In genomic region chr2:28896906-28897305, GRCh38 we compare ENCODE assay signal across 9 cellular contexts. TPM values are rescaled to one million over a fixed set of nuclear protein-coding genes. Genes with fewer than 3 reads are reported as not detected.
DNase-seq lines count a peak whose midpoint lies in the region; ATAC-seq and TF ChIP-seq lines count a peak whose summit lies in the region.
"Had no signal": no experiment of that assay in that cellular context is flagged by ENCODE, and none has a peak within 500 bp of the region (broad histone marks: within the 10 kb centered on the region; RNA-seq: fewer than 3 reads in every experiment).

No MANE protein-coding gene starts in this region.

- no peak overlapping the region for H3K56ac ChIP-seq in IMR-90 (ENCODE audit: extremely low read depth, insufficient read depth, low read length)

- H3K27me3 ChIP-seq in DOHH2 (ENCODE audit: control insufficient read depth, low read length) (no peaks in the 10 kb centered on the region), IMR-90 (ENCODE audit: control insufficient read depth, insufficient read depth, low read length) (no peaks in the 10 kb centered on the region), neural cell (ENCODE audit: insufficient read depth, low read depth, low read length) (no peaks in the 10 kb centered on the region), tibial artery (no peaks in the 10 kb centered on the region)

- H3K9ac ChIP-seq in IMR-90 (ENCODE audit: low read depth, low read length) = no peak overlapping the region
- no peak overlapping the region for H3K9ac ChIP-seq in neural cell (ENCODE audit: low read length)

- TF ChIP-seq CTCF in DOHH2 (IDR thresholded peaks at IDR 0.05; ENCODE audit: low read depth, low read length, poor library complexity, severe bottlenecking) = no peak
- TF ChIP-seq CTCF in IMR-90 (conservative IDR thresholded peaks at IDR 0.05; ENCODE audit: low read depth, low read length) = no peak
- TF ChIP-seq CTCF in astrocyte of the spinal cord (IDR thresholded peaks at IDR 0.05; ENCODE audit: low read depth, low read length) = no peak
- TF ChIP-seq CTCF in neural cell (IDR thresholded peaks at IDR 0.05; ENCODE audit: poor library complexity, severe bottlenecking) = no peak
- TF ChIP-seq CTCF in tibial artery (IDR thresholded peaks at IDR 0.05) = no peak

- no peak overlapping the region for H2AK5ac ChIP-seq in IMR-90 (ENCODE audit: low read depth, low read length)

- ATAC-seq in IMR-90 (ENCODE audit: low read depth) = peak; percentile 13
- ATAC-seq: mucosa of descending colon had no signal

- no TSS peak for BruUV-seq in IMR-90 (replicated peaks; lab: Mats Ljungman, UMichigan)

- no peak overlapping the region for H4K91ac ChIP-seq in IMR-90 (ENCODE audit: insufficient read depth, low read depth, low read length)

- in situ Hi-C loops in IMR-90 (cut with MboI; ENCODE audit: low sequenced_read_pairs) (no loop called here), astrocyte of the spinal cord (cut with HindIII; ENCODE audit: low sequenced_read_pairs) (no loop called here)

- no peaks in the 10 kb centered on the region for H3K9me2 ChIP-seq in DOHH2 (replicated peaks; ENCODE audit: control insufficient read depth, low read length)
- H3K9me2 ChIP-seq in neural cell (ENCODE audit: insufficient read depth, low read length) = no peaks in the 10 kb centered on the region

- intact Hi-C loops in IMR-90 (cut with micrococcal nuclease) (loop anchor here (10.0 kb wide), 1 partner anchor 232 kb away; no protein-coding TSS in a partner anchor), tibial artery (cut with DNase I; ENCODE audit: low total_unique reads) (no loop called here)

- no peak for TF ChIP-seq EP300 in neural cell (conservative IDR thresholded peaks at IDR 0.05; ENCODE audit: poor library complexity, severe bottlenecking)

- H3K79me1 ChIP-seq in IMR-90 (ENCODE audit: low read depth in 1 of 2, low read length in 2 of 2) = peaks cover 0 to 35% of the 10 kb centered on the region in 2 experiments; a peak in 2 of 4 replicates

- CTCF ChIA-PET in IMR-90 (lab: Yijun Ruan, JAX) = interaction anchor here (0.6 to 1.3 kb wide), 3 partner anchors 25 to 84 kb away, joined by 3 read pairs; no protein-coding TSS in a partner anchor

- 0 out of 2 replicates have a peak, but pooled peaks cover 3% of the 10 kb centered on the region for H3F3A ChIP-seq in DOHH2 (ENCODE audit: control insufficient read depth, insufficient read depth)
- no peaks in the 10 kb centered on the region for H3F3A ChIP-seq in neural cell (ENCODE audit: insufficient read depth, low read length, poor library complexity, severe bottlenecking)

- no peak overlapping the region for H2AK9ac ChIP-seq in IMR-90 (replicated peaks; ENCODE audit: low read depth, low read length, poor library complexity)

- H3K4me1 ChIP-seq in DOHH2 (ENCODE audit: control insufficient read depth, low read length) (peaks cover 31% of the 10 kb centered on the region), IMR-90 (ENCODE audit: control insufficient read depth, insufficient read depth, low read length) (peaks cover 2% of the 10 kb centered on the region; the same call in 1 of the 2 replicates), tibial artery (peaks cover 0 to 39% (median 20%) of the 10 kb centered on the region in 4 donors)

- no peak overlapping the region for H2BK15ac ChIP-seq in IMR-90 (ENCODE audit: low read depth, low read length)

- no peaks in the 10 kb centered on the region for H3K9me3 ChIP-seq in DOHH2 (ENCODE audit: control insufficient read depth, insufficient read depth, low read length)
- no peaks in the 10 kb centered on the region for H3K9me3 ChIP-seq in IMR-90 (ENCODE audit: control insufficient read depth, insufficient read depth, low read length)
- H3K9me3 ChIP-seq in neural cell (ENCODE audit: low read length) = no peaks in the 10 kb centered on the region
- no peaks in the 10 kb centered on the region for H3K9me3 ChIP-seq in tibial artery
- H3K9me3 ChIP-seq: mucosa of descending colon had no signal

- H3K4me3 ChIP-seq in DOHH2 (ENCODE audit: low read length) = peak overlapping the region; percentile 85
- no peak overlapping the region for H3K4me3 ChIP-seq in IMR-90 (ENCODE audit: insufficient read depth, low read depth, low read length)
- no peak overlapping the region for H3K4me3 ChIP-seq in astrocyte of the spinal cord (ENCODE audit: low read depth, low read length)
- H3K4me3 ChIP-seq in neural cell (ENCODE audit: low read length) = peak overlapping the region; percentile 91
- no peak overlapping the region for H3K4me3 ChIP-seq in tibial artery
- H3K4me3 ChIP-seq: mucosa of descending colon had no signal

- dilution Hi-C loops in IMR-90 (cut with HindIII; ENCODE audit: low sequenced_read_pairs, unreplicated experiment) = no loop called here

- H3K36me3 ChIP-seq in DOHH2 (ENCODE audit: control insufficient read depth, low read length) (peaks cover 69% of the 10 kb centered on the region), IMR-90 (ENCODE audit: control insufficient read depth, insufficient read depth, low read length) (no peaks in the 10 kb centered on the region), neural cell (ENCODE audit: insufficient read depth, low read length) (no peaks in the 10 kb centered on the region), tibial artery (peaks cover 0 to under 1% (median 0%) of the 10 kb centered on the region in 3 donors)

- peaks cover 75% of the 10 kb centered on the region for H3K79me2 ChIP-seq in DOHH2 (ENCODE audit: control insufficient read depth, low read length)
- peaks cover 66% of the 10 kb centered on the region for H3K79me2 ChIP-seq in neural cell (replicated peaks; ENCODE audit: insufficient read depth, low read length)

- H2BK5ac ChIP-seq in IMR-90 (ENCODE audit: low read depth, low read length, poor library complexity, severe bottlenecking) = peak overlapping the region; percentile 4

- POLR2A ChIA-PET in IMR-90 (lab: Charles Lee; ENCODE audit: unreplicated experiment) = interaction anchor here (0.6 kb wide), 1 partner anchor 210 kb away, joined by 3 read pairs; no protein-coding TSS in a partner anchor

- peak; percentile 71 for DNase-seq in IMR-90
- DNase-seq in astrocyte of the spinal cord (ENCODE audit: low read depth, low spot score) = peak; percentile 16
- no peak for DNase-seq in MV-4-11 (lab: John Stamatoyannopoulos, UW)
- no peak for DNase-seq in erythroblast (lab: John Stamatoyannopoulos, UW)
- DNase-seq in tibial artery = no peak
- DNase-seq in SIG-M5 (lab: John Stamatoyannopoulos, UW) = no peak
- DNase-seq: mucosa of descending colon had no signal

- WGBS in IMR-90 (ENCODE audit: extremely low coverage in 2 of 2, insufficient read length in 1 of 2), 2 experiments = no CpG with 5 or more reads among the region's 2 CpGs

- H3K4ac ChIP-seq in IMR-90 (ENCODE audit: low read depth, low read length) = no peak overlapping the region

- H4K5ac ChIP-seq in IMR-90 (ENCODE audit: low read depth, low read length) = no peak overlapping the region

- H3K4me2 ChIP-seq in DOHH2 (ENCODE audit: low read length) = peak overlapping the region; percentile 70
- peak overlapping the region; percentile 66 for H3K4me2 ChIP-seq in IMR-90 (ENCODE audit: low read depth, low read length)
- no peak overlapping the region for H3K4me2 ChIP-seq in neural cell (ENCODE audit: low read length)

- no peak overlapping the region for H3K18ac ChIP-seq in IMR-90 (ENCODE audit: low read depth, low read length)

- H2BK20ac ChIP-seq in IMR-90 (ENCODE audit: low read depth, low read length) = no peak overlapping the region

- H4K20me1 ChIP-seq in DOHH2 (ENCODE audit: control insufficient read depth, insufficient read depth, low read depth, low read length) (peaks cover 46% of the 10 kb centered on the region), IMR-90 (ENCODE audit: insufficient read depth, low read length) (peaks cover 66% of the 10 kb centered on the region), neural cell (ENCODE audit: insufficient read depth) (no peaks in the 10 kb centered on the region)

- H3K27ac ChIP-seq in DOHH2 (ENCODE audit: low read depth, low read length) (no peak overlapping the region), IMR-90 (ENCODE audit: insufficient read depth, low read length) (no peak overlapping the region), neural cell (ENCODE audit: low read length) (no peak overlapping the region), tibial artery (no peak overlapping the region)

- peaks cover 2% of the 10 kb centered on the region; the same call in 1 of the 2 replicates for H3K9me1 ChIP-seq in IMR-90 (ENCODE audit: insufficient read depth, low read length)

- H2AFZ ChIP-seq in IMR-90 (replicated peaks; ENCODE audit: low read length, poor library complexity) (no peak overlapping the region), neural cell (ENCODE audit: low read depth, low read length) (no peak overlapping the region)

- TF ChIP-seq RAD21 in IMR-90 (IDR thresholded peaks at IDR 0.05; ENCODE audit: low read length) (no peak), neural cell (conservative IDR thresholded peaks at IDR 0.05) (no peak)

- no peak overlapping the region for H2BK120ac ChIP-seq in IMR-90 (ENCODE audit: low read depth, low read length)

- H4K8ac ChIP-seq in IMR-90 (ENCODE audit: low read depth in 2 of 2, low read length in 2 of 2) = no peak overlapping the region

- peak overlapping the region; percentile 33; the same call in 1 of the 2 replicates for H3K23ac ChIP-seq in IMR-90 (ENCODE audit: low read depth, low read length)

- no peak overlapping the region for H3K14ac ChIP-seq in IMR-90 (replicated peaks; ENCODE audit: low read depth, low read length)

- no peak for TF ChIP-seq POLR2A in IMR-90 (IDR thresholded peaks at IDR 0.05; ENCODE audit: low read depth, low read length)
- no peak for TF ChIP-seq POLR2A in erythroblast (IDR thresholded peaks at IDR 0.05; ENCODE audit: low read length)

TF ChIP-seq in IMR-90, 13 proteins besides CTCF, POLR2A, EP300 and RAD21 (continues in another document):
- TF ChIP-seq CHD1 (IDR thresholded peaks at IDR 0.05; ENCODE audit: low read depth, low read length) (no peak), MXI1 (IDR thresholded peaks at IDR 0.05; ENCODE audit: borderline replicate concordance, low read depth, low read length) (no peak), RCOR1 (IDR thresholded peaks at IDR 0.05; ENCODE audit: insufficient replicate concordance, low read length) (no peak)

TF ChIP-seq in neural cell, 6 proteins besides CTCF, POLR2A, EP300 and RAD21:
- no peak for TF ChIP-seq MXI1 (conservative IDR thresholded peaks at IDR 0.05; ENCODE audit: poor library complexity, severe bottlenecking)
- no peak for TF ChIP-seq EZH2 (IDR thresholded peaks at IDR 0.05; ENCODE audit: borderline replicate concordance, insufficient read depth, low read length, poor library complexity, severe bottlenecking)

RNA-seq across cellular contexts. Expression of gene WDR43, which starts 2.4 kb away (rescaled TPM):
- 220 and 300 TPM in 2 replicates for total RNA-seq in IMR-90 (2012; rRNA removed)
- polyA plus RNA-seq in IMR-90 (2012; rRNA removed) (37.7 and 40.3 TPM in 2 replicates), neural cell (19.6 and 24.4 TPM in 2 replicates)
- 4.6 and 5.3 TPM in 2 replicates for polyA plus RNA-seq in IMR-90 (2012; cell fraction: cytosol; rRNA removed)
- polyA plus RNA-seq in IMR-90 (2012; cell fraction: nucleus; rRNA removed; ENCODE audit: low replicate concordance) = 4.5 and 46.7 TPM in 2 replicates
- polyA minus RNA-seq in neural cell = 64.0 and 78.7 TPM in 2 replicates

RNA-seq across cellular contexts. Expression of gene TRMT61B, which starts 26.8 kb away (rescaled TPM):
- 5.7 and 11.1 TPM in 2 replicates for total RNA-seq in IMR-90 (2012; rRNA removed)
- 4.9 and 6.6 TPM in 2 replicates for polyA plus RNA-seq in IMR-90 (2012; rRNA removed)
- 3.5 and 4.1 TPM in 2 replicates for polyA plus RNA-seq in IMR-90 (2012; cell fraction: cytosol; rRNA removed)
- 5.0 and 6.1 TPM in 2 replicates for polyA plus RNA-seq in IMR-90 (2012; cell fraction: nucleus; rRNA removed; ENCODE audit: low replicate concordance)
- 30.8 and 35.1 TPM in 2 replicates for polyA plus RNA-seq in neural cell
- polyA minus RNA-seq in neural cell = 26.5 and 28.0 TPM in 2 replicates

Comparison
In these comparisons a context has a peak if more than half of its experiments do, and no peak if none do; other contexts are left out.
1. H3K4me3 ChIP-seq: peak in DOHH2 (single experiment) and neural cell (single experiment); none in IMR-90 (single experiment), astrocyte of the spinal cord (single experiment) and tibial artery (0 of 2).
2. DNase-seq: peak in IMR-90 (single experiment) and astrocyte of the spinal cord (single experiment); none in MV-4-11 (single experiment), erythroblast (0 of 2), tibial artery (0 of 2) and SIG-M5 (single experiment).